Comparison of ENCODE assay signal across 7 cellular contexts in genomic region chr15:62390793-62391543, GRCh38. TPM values are rescaled to one million over a fixed set of nuclear protein-coding genes. Genes with fewer than 3 reads are reported as not detected.
A peak's percentile ranks its signal among the peaks of the same experiment; 100 is the strongest.
DNase-seq lines count a peak whose midpoint lies in the region; ATAC-seq and TF ChIP-seq lines count a peak whose summit lies in the region.

No MANE protein-coding gene starts in this region.

- POLR2A ChIA-PET in PC-3 (lab: Charles Lee; ENCODE audit: unreplicated experiment): no interaction called here

- H3K27me3 ChIP-seq in GM06990 (replicated peaks; ENCODE audit: control insufficient read depth, insufficient read depth, low read length): no peaks in the 10 kb centered on the region; the same call in 1 of the 2 replicates
- H3K27me3 ChIP-seq in PC-3 (ENCODE audit: low read length): no peaks in the 10 kb centered on the region
- no peaks in the 10 kb centered on the region for H3K27me3 ChIP-seq in left ventricle myocardium inferior (ENCODE audit: low read depth)
- no peaks in the 10 kb centered on the region for H3K27me3 ChIP-seq in parathyroid adenoma (ENCODE audit: control insufficient read depth, insufficient read depth, low read length)

- peak overlapping the region; percentile 98 for H3K4me2 ChIP-seq in PC-3 (ENCODE audit: low read length)
- peak overlapping the region; percentile 91 for H3K4me2 ChIP-seq in parathyroid adenoma (ENCODE audit: low read length)

- no peaks in the 10 kb centered on the region for H4K20me1 ChIP-seq in PC-3 (ENCODE audit: low read length)

- no TSS peak for BruUV-seq in PC-3 (replicated peaks; lab: Mats Ljungman, UMichigan)

- CTCF ChIA-PET in PC-3 (lab: Charles Lee): interaction anchor here (0.7 kb wide), 1 partner anchor 228 kb away, joined by 3 read pairs; no protein-coding TSS in a partner anchor

- TF ChIP-seq CTCF in GM06990 (IDR thresholded peaks at IDR 0.05; ENCODE audit: insufficient read depth, low read length, poor library complexity, severe bottlenecking) (no peak), PC-3 (conservative IDR thresholded peaks at IDR 0.05; ENCODE audit: low read depth, low read length) (0 out of 2 replicates have a peak, but pooled peaks have one; percentile 13), left ventricle myocardium inferior (IDR thresholded peaks at IDR 0.05; ENCODE audit: borderline replicate concordance) (no peak), parathyroid adenoma (IDR thresholded peaks at IDR 0.05) (no peak)

- H3K9me3 ChIP-seq in PC-3 (ENCODE audit: low read length) (no peaks in the 10 kb centered on the region), left ventricle myocardium inferior (replicated peaks) (no peaks in the 10 kb centered on the region), parathyroid adenoma (ENCODE audit: control insufficient read depth, low read length) (no peaks in the 10 kb centered on the region)

- ATAC-seq in HG02588 (IDR thresholded peaks at IDR 0.05; ENCODE audit: unreplicated experiment): peak; percentile 28
- ATAC-seq in PC-3: peak; percentile 52
- no peak for ATAC-seq in GM18870 (IDR thresholded peaks at IDR 0.05; ENCODE audit: unreplicated experiment)

- no peaks in the 10 kb centered on the region for H3F3A ChIP-seq in PC-3 (ENCODE audit: low read length, unreplicated experiment)

- H3K4me1 ChIP-seq in PC-3 (ENCODE audit: insufficient read depth, low read length): peaks cover 16% of the 10 kb centered on the region
- H3K4me1 ChIP-seq in left ventricle myocardium inferior: peaks cover 40% of the 10 kb centered on the region
- H3K4me1 ChIP-seq in parathyroid adenoma: peaks cover 3% of the 10 kb centered on the region

- peak overlapping the region; percentile 98 for H2AFZ ChIP-seq in PC-3 (ENCODE audit: low read length)
- H2AFZ ChIP-seq in parathyroid adenoma: peak overlapping the region; percentile 70

- intact Hi-C loops in PC-3 (cut with micrococcal nuclease) (loop anchor here (1.0 to 10.0 kb wide), 4 partner anchors 66 to 314 kb away; no protein-coding TSS in a partner anchor), left ventricle myocardium inferior (cut with micrococcal nuclease) (loop anchor here (5.0 to 10.0 kb wide), 2 partner anchors 156 to 264 kb away; no protein-coding TSS in a partner anchor)

- H3K9me2 ChIP-seq in PC-3 (replicated peaks; ENCODE audit: low read length): no peaks in the 10 kb centered on the region

- H3K4me3 ChIP-seq in GM06990 (replicated peaks; ENCODE audit: low read depth, low read length) (peak overlapping the region; percentile 98), PC-3 (ENCODE audit: low read length) (peak overlapping the region; percentile 99), left ventricle myocardium inferior (peak overlapping the region; percentile 95), parathyroid adenoma (ENCODE audit: low read depth, low read length) (peak overlapping the region; percentile 83)

- DNase-seq in GM06990 (ENCODE audit: extremely low read depth, insufficient read length): peak; percentile 47
- DNase-seq in PC-3: peak; percentile 14
- peak; percentile 19 for DNase-seq in amniotic epithelial cell (ENCODE audit: low read depth)
- peak; percentile 44 for DNase-seq in left ventricle myocardium inferior

- H3K9ac ChIP-seq in PC-3 (ENCODE audit: low read length): peak overlapping the region; percentile 98; the same call in 1 of the 2 replicates
- H3K9ac ChIP-seq in parathyroid adenoma: no peak overlapping the region

- H3K36me3 ChIP-seq in GM06990 (ENCODE audit: control insufficient read depth, insufficient read depth, low read length): no peaks in the 10 kb centered on the region
- H3K36me3 ChIP-seq in PC-3 (ENCODE audit: low read depth, low read length): no peaks in the 10 kb centered on the region
- H3K36me3 ChIP-seq in left ventricle myocardium inferior: no peaks in the 10 kb centered on the region
- H3K36me3 ChIP-seq in parathyroid adenoma (ENCODE audit: control insufficient read depth, insufficient read depth, low read length): no peaks in the 10 kb centered on the region

- H3K79me2 ChIP-seq in PC-3 (ENCODE audit: low read length): peaks cover 7% of the 10 kb centered on the region
- no peaks in the 10 kb centered on the region for H3K79me2 ChIP-seq in parathyroid adenoma

- H3K27ac ChIP-seq in PC-3 (ENCODE audit: low read length): no peak overlapping the region
- H3K27ac ChIP-seq in left ventricle myocardium inferior (replicated peaks): peak overlapping the region; percentile 86
- H3K27ac ChIP-seq in parathyroid adenoma: peak overlapping the region; percentile 47

RNA-seq across cellular contexts. Expression of gene TLN2, which starts 0.6 kb away (rescaled TPM):
- total RNA-seq in PC-3 (2014; rRNA removed): 5.1 and 5.7 TPM in 2 replicates
- 39.6 TPM for total RNA-seq in left ventricle myocardium inferior
